Comparison of ENCODE assay signal across 8 cellular contexts in genomic region chr9:134072683-134073082, GRCh38. TPM values are rescaled to one million over a fixed set of nuclear protein-coding genes. Genes with fewer than 3 reads are reported as not detected.
DNase-seq lines count a peak whose midpoint lies in the region; ATAC-seq, FAIRE-seq and TF ChIP-seq lines count a peak whose summit lies in the region.
"Not testable (repeated sequence)": the region's sequence is repeated elsewhere in the genome, so short reads cannot be mapped to it uniquely, and the experiment has no call there.

No MANE protein-coding gene starts in this region.

- intact Hi-C loops in K562 (cut with micrococcal nuclease); kidney (cut with DNase I); HepG2 (cut with micrococcal nuclease; ENCODE audit: unreplicated experiment); sciatic nerve (cut with DNase I): not testable (repeated sequence)

- H3K4me3 Mint-ChIP-seq in endodermal cell: not testable (repeated sequence)

- not testable (repeated sequence) for H2AFZ ChIP-seq in K562 (ENCODE audit: low read depth, low read length); HepG2 (ENCODE audit: low read length)

- DNase-seq in activated effector memory CD4-positive, alpha-beta T cell treated with anti-CD3 and anti-CD28 coated beads, Interleukin-2, amount 50 U/mL, for 16 hours: peak; percentile 16
- not testable (repeated sequence) for DNase-seq in K562 (ENCODE audit: extremely low read depth in 1 of 4, low spot score in 3 of 4); HepG2 (ENCODE audit: low spot score)
- DNase-seq in endodermal cell: peak; percentile 8
- DNase-seq in kidney: peak; percentile 11
- peak; percentile 62 for DNase-seq in mesenteric fat pad (ENCODE audit: low spot score)
- DNase-seq in sciatic nerve (ENCODE audit: low spot score): peak; percentile 5

- in situ Hi-C loops in K562 (cut with MboI); HepG2 (cut with HindIII; ENCODE audit: extremely low pct_ligation_motif_present, low pct_unique_long_range_greater_than_20kb): not testable (repeated sequence)

- H3K4me1 Mint-ChIP-seq in endodermal cell: not testable (repeated sequence)

- TF ChIP-seq POLR2A in K562 (conservative IDR thresholded peaks at IDR 0.05); HepG2 (IDR thresholded peaks at IDR 0.05; ENCODE audit: insufficient read depth in 1 of 2, low read depth in 2 of 2, low read length in 2 of 2): not testable (repeated sequence)

- 5% methylated on average over 7 of the region's 7 CpGs for WGBS in K562 (ENCODE audit: insufficient coverage, low coverage, missing lambda C conversion rate)
- 85 to 93% methylated on average over 3 to 7 of the region's 7 CpGs for WGBS in endodermal cell (ENCODE audit: insufficient coverage in 1 of 2, insufficient read length in 1 of 2), 2 experiments
- 51% methylated on average over 5 of the region's 7 CpGs for WGBS in HepG2 (ENCODE audit: low lambda C conversion rate)

- H3K36me3 Mint-ChIP-seq in endodermal cell (ENCODE audit: low read depth): not testable (repeated sequence)

- POLR2A ChIA-PET in K562 (lab: Yijun Ruan, JAX): interaction anchor here (0.5 to 0.7 kb wide), 2 partner anchors 12 to 25 kb away, joined by 3 read pairs; no protein-coding TSS in a partner anchor
- POLR2A ChIA-PET in HepG2 (lab: Yijun Ruan, JAX): not testable (repeated sequence)

- peaks cover 39% of the 10 kb centered on the region for H3K9me3 Mint-ChIP-seq in endodermal cell

- H3K27ac ChIP-seq in BLaER1; K562 (ENCODE audit: extremely low read depth, low read depth, low read length); endodermal cell (ENCODE audit: low read depth, low read length); kidney (ENCODE audit: low read depth in 2 of 2, low read length in 2 of 2); HepG2 (ENCODE audit: extremely low read length, insufficient read depth, low read length): not testable (repeated sequence)

- not testable (repeated sequence) for H4K20me1 ChIP-seq in BLaER1; K562 (replicated peaks; ENCODE audit: control insufficient read depth, insufficient read depth, low read length); HepG2 (ENCODE audit: insufficient read depth, low read length)

- not testable (repeated sequence) for ATAC-seq in K562, HepG2, sciatic nerve

- not testable (repeated sequence) for TF ChIP-seq CTCF in K562 (IDR thresholded peaks at IDR 0.05 in 2 of 3, conservative IDR thresholded peaks at IDR 0.05 in 1 of 3; ENCODE audit: insufficient read depth in 2 of 3, low read depth in 1 of 3, low read length in 3 of 3); endodermal cell (conservative IDR thresholded peaks at IDR 0.05); kidney (IDR thresholded peaks at IDR 0.05; ENCODE audit: borderline replicate concordance, extremely low read depth, insufficient read depth); HepG2 (CRISPR knock-in tag; IDR thresholded peaks at IDR 0.05)

- not testable (repeated sequence) for FAIRE-seq in K562 (lab: Jason Lieb, UNC); kidney (lab: Jason Lieb, UNC); HepG2 (lab: Jason Lieb, UNC)

- TF ChIP-seq RAD21 in K562 (CRISPR knock-in tag; conservative IDR thresholded peaks at IDR 0.05 in 1 of 2, IDR thresholded peaks at IDR 0.05 in 1 of 2); HepG2 (CRISPR knock-in tag; IDR thresholded peaks at IDR 0.05): not testable (repeated sequence)

- H3K9me3 ChIP-seq in BLaER1 (peaks cover 15% of the 10 kb centered on the region), endodermal cell (ENCODE audit: control insufficient read depth, low read length) (peaks cover 14% of the 10 kb centered on the region)
- H3K9me3 ChIP-seq in K562 (replicated peaks; ENCODE audit: control insufficient read depth, insufficient read depth, low read depth, low read length); kidney (ENCODE audit: control insufficient read depth in 1 of 2, low read length in 2 of 2); HepG2 (ENCODE audit: low read length): not testable (repeated sequence)

- H3K79me2 ChIP-seq in K562 (ENCODE audit: control insufficient read depth, insufficient read depth, low read length); HepG2 (ENCODE audit: insufficient read depth, low read length): not testable (repeated sequence)

- not testable (repeated sequence) for H3K27me3 ChIP-seq in BLaER1
- H3K27me3 ChIP-seq in K562 (ENCODE audit: control insufficient read depth in 2 of 2, insufficient read depth in 2 of 2, low read length in 2 of 2) (peaks cover 38 to 55% of the 10 kb centered on the region in 2 experiments), endodermal cell (ENCODE audit: control insufficient read depth, insufficient read depth, low read length, poor library complexity, severe bottlenecking) (peaks cover 27% of the 10 kb centered on the region), HepG2 (ENCODE audit: control insufficient read depth in 1 of 2, insufficient read depth in 2 of 2, low read length in 2 of 2) (peaks cover 9 to 51% of the 10 kb centered on the region in 2 experiments)

- H3K9ac ChIP-seq in BLaER1; K562 (ENCODE audit: insufficient read depth in 1 of 2, low read depth in 2 of 2, low read length in 2 of 2); endodermal cell (ENCODE audit: extremely low read depth, low read length, poor library complexity, severe bottlenecking); kidney (ENCODE audit: low read length in 2 of 2); HepG2 (ENCODE audit: insufficient read depth, low read depth, low read length): not testable (repeated sequence)

- TF ChIP-seq EP300 in K562 (IDR thresholded peaks at IDR 0.05; ENCODE audit: low read length); HepG2 (IDR thresholded peaks at IDR 0.05; ENCODE audit: low read depth in 2 of 2, low read length in 2 of 2); HepG2 (CRISPR knock-in tag; IDR thresholded peaks at IDR 0.05; ENCODE audit: borderline replicate concordance): not testable (repeated sequence)

- not testable (repeated sequence) for BruUV-seq in K562 (replicated peaks; lab: Mats Ljungman, UMichigan); HepG2 (replicated peaks; lab: Mats Ljungman, UMichigan)

- H3K4me2 ChIP-seq in BLaER1; K562 (ENCODE audit: insufficient read depth, low read length); HepG2 (ENCODE audit: low read depth, low read length): not testable (repeated sequence)

- H3K36me3 ChIP-seq in BLaER1; K562 (ENCODE audit: control insufficient read depth, insufficient read depth, low read length); endodermal cell (ENCODE audit: control insufficient read depth, insufficient read depth, low read length); kidney (ENCODE audit: control insufficient read depth in 1 of 2, insufficient read depth in 2 of 2, low read length in 2 of 2); HepG2 (replicated peaks in 1 of 2; ENCODE audit: control insufficient read depth in 1 of 2, insufficient read depth in 2 of 2, low read length in 2 of 2): not testable (repeated sequence)

- not testable (repeated sequence) for H3K4me1 ChIP-seq in BLaER1; K562 (replicated peaks in 1 of 2; ENCODE audit: control insufficient read depth in 2 of 2, insufficient read depth in 2 of 2, low read length in 2 of 2); endodermal cell (ENCODE audit: control insufficient read depth, insufficient read depth, low read length); kidney (ENCODE audit: control insufficient read depth in 1 of 2, insufficient read depth in 1 of 2, low read depth in 1 of 2, low read length in 2 of 2)
- peaks cover 22% of the 10 kb centered on the region for H3K4me1 ChIP-seq in HepG2 (ENCODE audit: insufficient read depth, low read length)

- not testable (repeated sequence) for H3K9me1 ChIP-seq in K562 (ENCODE audit: control insufficient read depth, insufficient read depth, low read length)

- H3K27me3 Mint-ChIP-seq in endodermal cell (ENCODE audit: insufficient read depth): peaks cover 38% of the 10 kb centered on the region

- 0 out of 2 replicates have a peak overlapping the region, but pooled peaks have one; percentile 4 for H3K4me3 ChIP-seq in BLaER1
- not testable (repeated sequence) for H3K4me3 ChIP-seq in K562; endodermal cell (ENCODE audit: low read length); kidney (ENCODE audit: low read length in 2 of 2); HepG2 (replicated peaks in 1 of 3; ENCODE audit: insufficient read depth in 1 of 3, low read depth in 2 of 3, low read length in 3 of 3)

- CTCF ChIA-PET in K562 (lab: Yijun Ruan, JAX; ENCODE audit: low intra/inter-chr PET ratio); HepG2 (lab: Yijun Ruan, JAX; ENCODE audit: low intra/inter-chr PET ratio, low total read pairs): not testable (repeated sequence)

- H3K27ac Mint-ChIP-seq in endodermal cell: not testable (repeated sequence)

RNA-seq across cellular contexts. Expression of gene BRD3, which starts 4.9 kb away (rescaled TPM):
- total RNA-seq in K562 (2011; cell fraction: chromatin; rRNA removed; ENCODE audit: low replicate concordance): 18.5 and 32.2 TPM in 2 replicates
- total RNA-seq in K562 (2011; cell fraction: nucleolus; rRNA removed): 19.6 and 19.7 TPM in 2 replicates
- total RNA-seq in K562 (2011; cell fraction: nucleoplasm; rRNA removed): 11.3 and 13.2 TPM in 2 replicates
- total RNA-seq in K562 (2014; rRNA removed) (10.9 and 13.4 TPM in 2 replicates), K562 (2014; rRNA removed; fragmentation: Illumina TruSeq; extraction: Trizol) (2.8 and 3.5 TPM in 2 replicates), K562 (2015; rRNA removed; fragmentation: Illumina TruSeq; extraction: Trizol) (4.2 and 5.9 TPM in 2 replicates), K562 (2021) (37.1 and 38.1 TPM in 2 replicates), endodermal cell (100 to 1,000 TPM in 1 of 2 donors, 10 to 100 TPM in 1; 92.3 to 103 TPM), kidney (46.2 TPM), HepG2 (2016; rRNA removed; fragmentation: Illumina TruSeq; extraction: Trizol) (5.9 and 11.2 TPM in 2 replicates), mesenteric fat pad (28.6 TPM), sciatic nerve (54.4 TPM)
- polyA plus RNA-seq in K562 (2011; rRNA removed) (4.0 and 4.9 TPM in 2 replicates), K562 (2014; fragmentation: Illumina TruSeq; extraction: Trizol) (7.1 and 11.4 TPM in 2 replicates), K562 (2014; fragmentation: Nextera tagmentation; extraction: Ambion mirVana) (1 to 10 TPM in 1 of 2 experiments, under 1 TPM in 1; 0.82 to 3.1 TPM), K562 (2014; rRNA removed) (8.5 and 8.8 TPM in 2 replicates), kidney (ENCODE audit: insufficient read depth, low read depth, low replicate concordance) (7.7 TPM), HepG2 (2011; rRNA removed) (12.8 and 12.9 TPM in 2 replicates)
- 3.6 and 8.4 TPM in 2 replicates for polyA plus RNA-seq in K562 (2011; cell fraction: cytosol; rRNA removed)
- polyA plus RNA-seq in K562 (2011; cell fraction: nucleus; rRNA removed): 9.8 and 12.8 TPM in 2 replicates
- polyA plus RNA-seq in K562 (2012): 13.7 and 16.2 TPM in 2 replicates
- polyA minus RNA-seq in K562 (2011; rRNA and poly(A)+ RNA removed): 5.2 and 5.5 TPM in 2 replicates
- 22.5 and 23.8 TPM in 2 replicates for polyA minus RNA-seq in K562 (2011; cell fraction: cytosol; rRNA and poly(A)+ RNA removed)
- 8.8 and 10.9 TPM in 2 replicates for polyA minus RNA-seq in K562 (2011; cell fraction: nucleus; rRNA and poly(A)+ RNA removed)
- polyA plus RNA-seq in endodermal cell (2013, experiment 1 of 2): 61.9 TPM
- polyA plus RNA-seq in endodermal cell (2013, experiment 2 of 2): 57.3 TPM
- total RNA-seq in HepG2 (2016; cell fraction: cytosol; rRNA removed; fragmentation: Illumina TruSeq; extraction: Trizol; ENCODE audit: low read depth): 1.2 TPM in 2 replicates
- total RNA-seq in HepG2 (2016; cell fraction: insoluble cytoplasmic fraction; rRNA removed; fragmentation: Illumina TruSeq; extraction: Trizol): 7.7 and 8.4 TPM in 2 replicates
- total RNA-seq in HepG2 (2016; cell fraction: membrane; rRNA removed; fragmentation: Illumina TruSeq; extraction: Trizol): 4.3 and 4.8 TPM in 2 replicates
- 8.6 and 9.0 TPM in 2 replicates for total RNA-seq in HepG2 (2016; cell fraction: nucleus; rRNA removed; fragmentation: Illumina TruSeq; extraction: Trizol)
- polyA plus RNA-seq in HepG2 (2011; cell fraction: cytosol; rRNA removed): 7.3 and 8.3 TPM in 2 replicates
- 33.7 and 42.3 TPM in 2 replicates for polyA plus RNA-seq in HepG2 (2011; cell fraction: nucleus; rRNA removed)
- 22.7 and 27.4 TPM in 2 replicates for polyA plus RNA-seq in HepG2 (2012)
- 1.8 and 2.3 TPM in 2 replicates for polyA plus RNA-seq in HepG2 (2016; cell fraction: cytosol; fragmentation: Illumina TruSeq; extraction: Trizol; ENCODE audit: low read depth)
- polyA plus RNA-seq in HepG2 (2016; cell fraction: insoluble cytoplasmic fraction; fragmentation: Illumina TruSeq; extraction: Trizol; ENCODE audit: low read depth): 12.6 and 17.1 TPM in 2 replicates
- 4.3 and 4.6 TPM in 2 replicates for polyA plus RNA-seq in HepG2 (2016; cell fraction: membrane; fragmentation: Illumina TruSeq; extraction: Trizol; ENCODE audit: low read depth)
- 21.2 and 21.4 TPM in 2 replicates for polyA plus RNA-seq in HepG2 (2016; cell fraction: nucleus; fragmentation: Illumina TruSeq; extraction: Trizol; ENCODE audit: insufficient read depth, low read depth)
- polyA minus RNA-seq in HepG2 (2011; rRNA and poly(A)+ RNA removed; ENCODE audit: low replicate concordance): 15.0 and 25.5 TPM in 2 replicates
- 23.5 and 27.0 TPM in 2 replicates for polyA minus RNA-seq in HepG2 (2011; cell fraction: cytosol; rRNA and poly(A)+ RNA removed)
- 13.3 and 16.8 TPM in 2 replicates for polyA minus RNA-seq in HepG2 (2011; cell fraction: nucleus; rRNA and poly(A)+ RNA removed)

RNA-seq across cellular contexts. Expression of gene BRD3OS, which starts 47.4 kb away (rescaled TPM):
- 5.2 and 12.0 TPM in 2 replicates for total RNA-seq in K562 (2011; cell fraction: chromatin; rRNA removed; ENCODE audit: low replicate concordance)
- 5.4 and 7.3 TPM in 2 replicates for total RNA-seq in K562 (2011; cell fraction: nucleolus; rRNA removed)
- 7.1 and 8.9 TPM in 2 replicates for total RNA-seq in K562 (2011; cell fraction: nucleoplasm; rRNA removed)
- total RNA-seq in K562 (2014; rRNA removed) (7.5 and 10.3 TPM in 2 replicates), K562 (2014; rRNA removed; fragmentation: Illumina TruSeq; extraction: Trizol) (4.8 and 4.9 TPM in 2 replicates), K562 (2015; rRNA removed; fragmentation: Illumina TruSeq; extraction: Trizol) (3.1 and 3.4 TPM in 2 replicates), K562 (2021) (8.7 and 9.2 TPM in 2 replicates), endodermal cell (10 to 100 TPM; 19.0 to 26.5 TPM), kidney (24.4 TPM), HepG2 (2016; rRNA removed; fragmentation: Illumina TruSeq; extraction: Trizol) (4.9 and 5.0 TPM in 2 replicates), mesenteric fat pad (13.5 TPM), sciatic nerve (16.4 TPM)
- polyA plus RNA-seq in K562 (2011; rRNA removed) (4.1 and 5.9 TPM in 2 replicates), K562 (2014; fragmentation: Illumina TruSeq; extraction: Trizol) (7.9 and 8.6 TPM in 2 replicates), K562 (2014; fragmentation: Nextera tagmentation; extraction: Ambion mirVana) (1 to 10 TPM; 1.1 to 1.7 TPM), K562 (2014; rRNA removed) (6.4 and 10.3 TPM in 2 replicates), kidney (ENCODE audit: insufficient read depth, low read depth, low replicate concordance) (16.5 TPM), HepG2 (2011; rRNA removed) (3.9 and 5.7 TPM in 2 replicates)
- polyA plus RNA-seq in K562 (2011; cell fraction: cytosol; rRNA removed): 4.6 and 5.2 TPM in 2 replicates
- polyA plus RNA-seq in K562 (2011; cell fraction: nucleus; rRNA removed): 4.3 and 6.5 TPM in 2 replicates
- polyA plus RNA-seq in K562 (2012): 5.6 and 8.1 TPM in 2 replicates
- polyA minus RNA-seq in K562 (2011; rRNA and poly(A)+ RNA removed): 2.5 and 3.2 TPM in 2 replicates
- 4.4 and 7.0 TPM in 2 replicates for polyA minus RNA-seq in K562 (2011; cell fraction: cytosol; rRNA and poly(A)+ RNA removed)
- 4.0 and 4.4 TPM in 2 replicates for polyA minus RNA-seq in K562 (2011; cell fraction: nucleus; rRNA and poly(A)+ RNA removed)
- polyA plus RNA-seq in endodermal cell (2013, experiment 1 of 2): 24.2 TPM
- 19.7 TPM for polyA plus RNA-seq in endodermal cell (2013, experiment 2 of 2)
- total RNA-seq in HepG2 (2016; cell fraction: cytosol; rRNA removed; fragmentation: Illumina TruSeq; extraction: Trizol; ENCODE audit: low read depth): 2.6 and 4.1 TPM in 2 replicates
- 4.9 and 5.5 TPM in 2 replicates for total RNA-seq in HepG2 (2016; cell fraction: insoluble cytoplasmic fraction; rRNA removed; fragmentation: Illumina TruSeq; extraction: Trizol)
- total RNA-seq in HepG2 (2016; cell fraction: membrane; rRNA removed; fragmentation: Illumina TruSeq; extraction: Trizol): 10.3 and 11.9 TPM in 2 replicates
- total RNA-seq in HepG2 (2016; cell fraction: nucleus; rRNA removed; fragmentation: Illumina TruSeq; extraction: Trizol): 3.1 and 4.3 TPM in 2 replicates
- 3.3 and 4.0 TPM in 2 replicates for polyA plus RNA-seq in HepG2 (2011; cell fraction: cytosol; rRNA removed)
- 3.3 and 3.7 TPM in 2 replicates for polyA plus RNA-seq in HepG2 (2011; cell fraction: nucleus; rRNA removed)
- polyA plus RNA-seq in HepG2 (2012): 2.3 and 2.6 TPM in 2 replicates
- 4.5 and 6.0 TPM in 2 replicates for polyA plus RNA-seq in HepG2 (2016; cell fraction: cytosol; fragmentation: Illumina TruSeq; extraction: Trizol; ENCODE audit: low read depth)
- polyA plus RNA-seq in HepG2 (2016; cell fraction: insoluble cytoplasmic fraction; fragmentation: Illumina TruSeq; extraction: Trizol; ENCODE audit: low read depth): 5.4 and 5.8 TPM in 2 replicates
- 8.8 and 10.1 TPM in 2 replicates for polyA plus RNA-seq in HepG2 (2016; cell fraction: membrane; fragmentation: Illumina TruSeq; extraction: Trizol; ENCODE audit: low read depth)
- 4.3 and 5.4 TPM in 2 replicates for polyA plus RNA-seq in HepG2 (2016; cell fraction: nucleus; fragmentation: Illumina TruSeq; extraction: Trizol; ENCODE audit: insufficient read depth, low read depth)
- 5.6 and 12.7 TPM in 2 replicates for polyA minus RNA-seq in HepG2 (2011; rRNA and poly(A)+ RNA removed; ENCODE audit: low replicate concordance)
- 2.5 and 3.1 TPM in 2 replicates for polyA minus RNA-seq in HepG2 (2011; cell fraction: cytosol; rRNA and poly(A)+ RNA removed)
- 1.5 and 2.1 TPM in 2 replicates for polyA minus RNA-seq in HepG2 (2011; cell fraction: nucleus; rRNA and poly(A)+ RNA removed)
